In genomic region chr5:154312571-154312970, GRCh38 we compare ENCODE assay signal across 23 cellular contexts.
DNase-seq lines count a peak whose midpoint lies in the region; ATAC-seq and FAIRE-seq lines count a peak whose summit lies in the region.
"Had no signal": no experiment of that assay in that cellular context is flagged by ENCODE, and none has a peak within 500 bp of the region (broad histone marks: within the 10 kb centered on the region; RNA-seq: fewer than 3 reads in every experiment).

No MANE protein-coding gene starts in this region.

- no peak for DNase-seq in GM19239 (ENCODE audit: insufficient read length, low spot score)
- peak; percentile 66 for DNase-seq in adipocyte (ENCODE audit: low read depth)
- peak; percentile 17 for DNase-seq in fibroblast of gingiva (ENCODE audit: low read depth)
- DNase-seq in activated CD4-positive, CD25-positive, alpha-beta regulatory T cell (lab: John Stamatoyannopoulos, UW) = no peak
- DNase-seq in CD1c-positive myeloid dendritic cell (ENCODE audit: extremely low spot score) = no peak
- DNase-seq: activated CD4-positive, alpha-beta T cell treated with anti-CD3 and anti-CD28 coated beads, Interleukin-2, amount 50 U/mL, for 4 hours; activated naive CD4-positive, alpha-beta T cell treated with Interleukin-2 at 50 U/mL for 16 hours; aorta; esophagus squamous epithelium; hippocampal formation; kidney glomerular epithelial cell; NCI-H1694; nephron progenitor cell; stimulated activated CD4-positive, alpha-beta T cell treated with anti-CD3 and anti-CD28 coated beads, Interleukin-4, amount 100 ng/mL, for 4 hours; substantia nigra; T-helper 1 cell had no signal

- H3K27me3 ChIP-seq in adipocyte (replicated peaks; ENCODE audit: control insufficient read depth, insufficient read depth, low read length) (no peaks in the 10 kb centered on the region), skeletal muscle satellite cell (ENCODE audit: control insufficient read depth, insufficient read depth, low read length) (no peaks in the 10 kb centered on the region)
- H3K27me3 ChIP-seq: BLaER1 treated with 17β-estradiol and CSF1 and Interleukin-3, amounts not matched to agents 10 nM and 100 nM; esophagus squamous epithelium; vagina had no signal

- H3K9ac ChIP-seq in adipocyte (ENCODE audit: low read length) = no peak overlapping the region
- peak overlapping the region; percentile 2 for H3K9ac ChIP-seq in skeletal muscle satellite cell (ENCODE audit: low read depth, low read length)
- H3K9ac ChIP-seq: BLaER1 treated with 17β-estradiol and CSF1 and Interleukin-3, amounts not matched to agents 10 nM and 100 nM had no signal

- peak; percentile 11 for FAIRE-seq in GM19239 (lab: Jason Lieb, UNC)
- FAIRE-seq: D721Med, GM12892 had no signal

- H3K9me3 ChIP-seq in adipocyte (ENCODE audit: control insufficient read depth, low read length) (no peaks in the 10 kb centered on the region), skeletal muscle satellite cell (replicated peaks; ENCODE audit: low read length) (no peaks in the 10 kb centered on the region)
- H3K9me3 ChIP-seq: BLaER1 treated with 17β-estradiol and CSF1 and Interleukin-3, amounts not matched to agents 10 nM and 100 nM; esophagus squamous epithelium; vagina had no signal

- no peaks in the 10 kb centered on the region for H3K36me3 ChIP-seq in adipocyte (ENCODE audit: control insufficient read depth, insufficient read depth, low read length, severe bottlenecking)
- H3K36me3 ChIP-seq in skeletal muscle satellite cell (ENCODE audit: insufficient read depth, low read length) = peaks cover 3% of the 10 kb centered on the region
- H3K36me3 ChIP-seq: esophagus squamous epithelium, vagina had no signal

- no peak overlapping the region for H3K4me3 ChIP-seq in adipocyte (ENCODE audit: low read length)
- H3K4me3 ChIP-seq in skeletal muscle satellite cell (ENCODE audit: low read length) = no peak overlapping the region
- H3K4me3 ChIP-seq: BLaER1 treated with 17β-estradiol and CSF1 and Interleukin-3, amounts not matched to agents 10 nM and 100 nM; esophagus squamous epithelium; smooth muscle cell; vagina had no signal

- no peak for ATAC-seq in GM21717 (IDR thresholded peaks at IDR 0.05; ENCODE audit: unreplicated experiment)

- H3K4me2 ChIP-seq in skeletal muscle satellite cell (ENCODE audit: low read length) = no peak overlapping the region
- H3K4me2 ChIP-seq: BLaER1 treated with 17β-estradiol and CSF1 and Interleukin-3, amounts not matched to agents 10 nM and 100 nM; smooth muscle cell had no signal

- H3K4me1 ChIP-seq in adipocyte (ENCODE audit: control insufficient read depth, insufficient read depth, low read length) (peaks cover 18% of the 10 kb centered on the region), skeletal muscle satellite cell (ENCODE audit: control insufficient read depth, insufficient read depth, low read length) (peaks cover 41% of the 10 kb centered on the region)
- H3K4me1 ChIP-seq: BLaER1 treated with 17β-estradiol and CSF1 and Interleukin-3, amounts not matched to agents 10 nM and 100 nM; esophagus squamous epithelium; vagina had no signal

Comparison
In these comparisons a context has a peak if more than half of its experiments do, and no peak if none do; other contexts are left out.
1. DNase-seq: peak in adipocyte (single experiment) and fibroblast of gingiva (single experiment); none in GM19239 (single experiment), activated CD4-positive, CD25-positive, alpha-beta regulatory T cell (0 of 4) and CD1c-positive myeloid dendritic cell (single experiment).